7 cellular contexts compared by ENCODE assay signal in genomic region chr9:26463841-26464240, GRCh38.
"Had no signal": no experiment of that assay in that cellular context is flagged by ENCODE, and none has a peak within 500 bp of the region (broad histone marks: within the 10 kb centered on the region; RNA-seq: fewer than 3 reads in every experiment).

No MANE protein-coding gene starts in this region.

- H3K27ac ChIP-seq: HL-60, KMS-11 had no signal

- H3K4me2 ChIP-seq: KMS-11 had no signal

- H3K27ac Mint-ChIP-seq: IgD-negative memory B cell had no signal

- H3K4me3 Mint-ChIP-seq: IgD-negative memory B cell had no signal

- H3K36me3 Mint-ChIP-seq: IgD-negative memory B cell had no signal

- H3K9ac ChIP-seq: KMS-11 had no signal

- DNase-seq: IMR-90, KBM-7, KG1 had no signal

- H3K4me1 Mint-ChIP-seq: IgD-negative memory B cell had no signal

- H3K4me3 ChIP-seq: K562 had no signal

- H3K27me3 Mint-ChIP-seq: IgD-negative memory B cell had no signal
